In the genomic region with DNA sequence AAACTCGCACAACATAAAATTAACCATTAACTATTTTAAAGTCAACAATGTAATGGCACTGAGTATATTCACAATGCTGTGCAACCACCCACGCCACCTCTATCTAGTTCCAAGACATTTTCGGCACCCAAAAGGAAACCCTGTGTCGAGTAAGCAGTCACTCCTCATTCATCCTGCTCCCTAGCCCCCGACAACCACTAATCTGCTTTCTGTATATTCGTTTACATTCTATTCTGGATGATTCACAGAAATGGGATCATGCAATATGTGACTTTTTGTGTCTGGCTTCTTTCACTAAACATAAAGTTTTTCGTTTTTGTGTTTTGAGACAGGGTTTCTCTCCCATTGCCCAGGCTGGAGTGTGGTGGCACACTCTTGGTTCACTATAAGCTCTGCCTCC, we compare ENCODE assay signal across 18 cellular contexts. TPM values are rescaled to one million over a fixed set of nuclear protein-coding genes. Genes with fewer than 3 reads are reported as not detected.
DNase-seq lines count a peak whose midpoint lies in the region; ATAC-seq, FAIRE-seq and TF ChIP-seq lines count a peak whose summit lies in the region.
"Had no signal": no experiment of that assay in that cellular context is flagged by ENCODE, and none has a peak within 500 bp of the region (broad histone marks: within the 10 kb centered on the region; RNA-seq: fewer than 3 reads in every experiment).

No MANE protein-coding gene starts in this region.

- no peak for TF ChIP-seq POLR2A in A549 (IDR thresholded peaks at IDR 0.05; ENCODE audit: low read length)

- WGBS in A549 (ENCODE audit: missing lambda C conversion rate), result 25% methylated on average over 7 of the region's 7 CpGs

- H3K27ac Mint-ChIP-seq in HFFc6, result peak overlapping the region; percentile 97
- H3K27ac Mint-ChIP-seq: activated naive CD4-positive, alpha-beta T cell treated with anti-CD3 and anti-CD28 coated beads, Interleukin-2, amount 50 U/mL, for 72 hours; endodermal cell had no signal

- H3K27me3 Mint-ChIP-seq in HFFc6 (ENCODE audit: insufficient read depth), result no peaks in the 10 kb centered on the region

- H3K9me3 Mint-ChIP-seq in HFFc6, result no peaks in the 10 kb centered on the region

- H3K4me3 ChIP-seq in A549, result no peak overlapping the region
- no peak overlapping the region for H3K4me3 ChIP-seq in astrocyte of the spinal cord (ENCODE audit: low read depth, low read length)
- no peak overlapping the region for H3K4me3 ChIP-seq in foreskin fibroblast (ENCODE audit: low read depth in 1 of 2, low read length in 2 of 2)
- H3K4me3 ChIP-seq: heart right ventricle, SJCRH30 had no signal

- CTCF ChIA-PET in A549 (lab: Yijun Ruan, JAX), result interaction anchor here (1.7 to 2.2 kb wide), 3 partner anchors 16 to 85 kb away, joined by 4 to 11 read pairs (median 5); no protein-coding TSS in a partner anchor

- no peak for TF ChIP-seq CTCF in A549 (IDR thresholded peaks at IDR 0.05)
- no peak for TF ChIP-seq CTCF in HFFc6 (IDR thresholded peaks at IDR 0.05)
- no peak for TF ChIP-seq CTCF in astrocyte of the spinal cord (IDR thresholded peaks at IDR 0.05; ENCODE audit: low read depth, low read length)
- no peak for TF ChIP-seq CTCF in foreskin fibroblast (IDR thresholded peaks at IDR 0.05; ENCODE audit: low read depth, low read length)

- H3K4me2 ChIP-seq in A549, result peak overlapping the region; percentile 50

- no peak for FAIRE-seq in A549 (lab: Jason Lieb, UNC)

- TF ChIP-seq RAD21 in A549 (conservative IDR thresholded peaks at IDR 0.05 in 1 of 2, IDR thresholded peaks at IDR 0.05 in 1 of 2), result no peak

- H3K4me3 Mint-ChIP-seq in HFFc6, result peak overlapping the region; percentile 76
- H3K4me3 Mint-ChIP-seq: endodermal cell had no signal

- DNase-seq in A549 (ENCODE audit: low read depth in 1 of 2, low spot score in 1 of 2) (no peak), HFFc6 (peak; percentile 82), astrocyte of the spinal cord (ENCODE audit: low read depth, low spot score) (peak; percentile 78), foreskin fibroblast (peak; percentile 81 to 86), cerebellum (ENCODE audit: low spot score) (no peak), NCI-H1048 (lab: John Stamatoyannopoulos, UW) (no peak)
- DNase-seq: activated CD4-positive, alpha-beta T cell treated with anti-CD3 and anti-CD28 coated beads for 4 hours; activated CD8-positive, alpha-beta memory T cell treated with anti-CD3 and anti-CD28 coated beads, Interleukin-2, amount 50 U/mL, for 48 hours; central memory CD4-positive, alpha-beta T cell; endodermal cell; heart right ventricle; NCI-H1105 treated with DMSO at 0.1 percent for 48 hours; SJCRH30; stimulated activated naive CD4-positive, alpha-beta T cell treated with Interleukin-2 at 50 U/mL for 16 hours; T1000 had no signal

- H3K4me1 Mint-ChIP-seq in HFFc6 (ENCODE audit: low read depth), result peaks cover 51% of the 10 kb centered on the region

- H3K36me3 Mint-ChIP-seq in HFFc6 (ENCODE audit: low read depth), result peaks cover 13% of the 10 kb centered on the region

- peaks cover 38% of the 10 kb centered on the region for H3K4me1 ChIP-seq in A549

- ATAC-seq in A549, result no peak
- no peak for ATAC-seq in GM18520 (IDR thresholded peaks at IDR 0.05; ENCODE audit: unreplicated experiment)
- no peak for ATAC-seq in HG03521 (IDR thresholded peaks at IDR 0.05; ENCODE audit: unreplicated experiment)
- ATAC-seq: activated naive CD4-positive, alpha-beta T cell treated with anti-CD3 and anti-CD28 coated beads, Interleukin-2, amount 50 U/mL, for 72 hours; heart right ventricle had no signal

- POLR2A ChIA-PET in A549 (lab: Yijun Ruan, JAX), result interaction anchor here (1.2 to 3.2 kb wide), 2 partner anchors 42 to 43 kb away, joined by 3 to 51 read pairs; a partner anchor contains a TSS

- no peak for TF ChIP-seq EP300 in A549 (IDR thresholded peaks at IDR 0.05)

- H3K27ac ChIP-seq in A549, result peak overlapping the region; percentile 83 to 86
- H3K27ac ChIP-seq: SJCRH30 had no signal

- H3K9me3 ChIP-seq in A549, result peaks cover 10% of the 10 kb centered on the region

- in situ Hi-C loops in astrocyte of the spinal cord (cut with HindIII; ENCODE audit: low sequenced_read_pairs), result no loop called here

TF ChIP-seq in A549, 52 proteins besides CTCF, POLR2A, EP300 and RAD21:
- TF ChIP-seq POLR2AphosphoS2 (conservative IDR thresholded peaks at IDR 0.05; ENCODE audit: low read length), result no peak
- TF ChIP-seq FOSL2 (IDR thresholded peaks at IDR 0.05), result no peak
- 0 out of 2 replicates have a peak, but pooled peaks have one; percentile 15 for TF ChIP-seq FOSL2 (CRISPR knock-in tag; IDR thresholded peaks at IDR 0.05)

RNA-seq across cellular contexts. Expression of a gene that starts 42.2 kb away (rescaled TPM):
- polyA plus RNA-seq in A549 (2011; rRNA removed) (36.9 and 41.8 TPM in 2 replicates), A549 (2017; fragmentation: RNase III; extraction: RNeasy Plus Mini Kit Qiagen cat#74134 plus additional on column Dnase treatment) (22.4 to 24.4 TPM (median 22.9 TPM) in 3 replicates)
- polyA plus RNA-seq in A549 (2012; cell fraction: cytosol; rRNA removed), result 6.9 and 8.8 TPM in 2 replicates
- polyA plus RNA-seq in A549 (2012; cell fraction: nucleus; rRNA removed), result 5.1 and 9.1 TPM in 2 replicates
- polyA minus RNA-seq in A549 (2011; rRNA and poly(A)+ RNA removed), result 42.9 and 44.1 TPM in 2 replicates
- total RNA-seq in HFFc6 (2021; fragmentation: NEBNext Ultra II Directional; extraction: Animal tissue kit (Norgen Biotek cat#: 25700)), result 10 to 100 TPM; 65.0 to 77.4 (median 72.0) TPM
- 93.2 TPM for total RNA-seq in cerebellum

Comparison
In these comparisons a context has a peak if more than half of its experiments do, and no peak if none do; other contexts are left out.
1. DNase-seq: peak in HFFc6 (single experiment), astrocyte of the spinal cord (single experiment) and foreskin fibroblast (2 of 2); none in A549 (0 of 2), cerebellum (single experiment) and NCI-H1048 (single experiment).